Comparison of ENCODE assay signal across 10 cellular contexts in the genomic region with DNA sequence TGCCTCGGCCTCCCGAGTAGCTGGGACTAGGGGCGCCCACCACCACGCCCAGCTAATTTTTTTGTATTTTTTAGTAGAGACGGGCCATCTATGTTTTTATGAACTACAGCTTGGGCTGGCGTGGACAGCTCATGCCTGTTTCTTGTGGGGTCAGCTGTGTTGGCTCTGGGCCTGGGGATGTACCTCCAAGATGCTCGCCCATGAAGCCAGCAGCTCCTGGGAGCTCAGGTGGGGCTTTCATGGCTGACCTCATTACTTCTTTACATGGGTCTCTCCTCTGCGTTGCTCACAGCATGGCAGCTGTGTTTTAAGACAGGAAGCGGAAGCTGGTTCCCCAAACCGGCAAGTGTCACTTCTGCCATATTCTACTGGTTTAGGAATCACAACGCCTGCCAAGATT.
"Had no signal": no experiment of that assay in that cellular context is flagged by ENCODE, and none has a peak within 500 bp of the region (broad histone marks: within the 10 kb centered on the region; RNA-seq: fewer than 3 reads in every experiment).

No MANE protein-coding gene starts in this region.

- H3K9me3 ChIP-seq: HAP-1 had no signal

- FAIRE-seq: H1, H54, HTR-8/SVneo, K562 had no signal

- H3K4me1 ChIP-seq: HAP-1 had no signal

- H3K4me2 ChIP-seq: GM23338 had no signal

- H2AFZ ChIP-seq: GM23338 had no signal

- H3K36me3 ChIP-seq: HAP-1 had no signal

- H3K4me3 ChIP-seq: GM23338, HAP-1, K562 had no signal

- DNase-seq: HFFc6, IMR-90, KG1 had no signal

- ATAC-seq: GM23338, HCT116, K562 had no signal
